In the genomic region with DNA sequence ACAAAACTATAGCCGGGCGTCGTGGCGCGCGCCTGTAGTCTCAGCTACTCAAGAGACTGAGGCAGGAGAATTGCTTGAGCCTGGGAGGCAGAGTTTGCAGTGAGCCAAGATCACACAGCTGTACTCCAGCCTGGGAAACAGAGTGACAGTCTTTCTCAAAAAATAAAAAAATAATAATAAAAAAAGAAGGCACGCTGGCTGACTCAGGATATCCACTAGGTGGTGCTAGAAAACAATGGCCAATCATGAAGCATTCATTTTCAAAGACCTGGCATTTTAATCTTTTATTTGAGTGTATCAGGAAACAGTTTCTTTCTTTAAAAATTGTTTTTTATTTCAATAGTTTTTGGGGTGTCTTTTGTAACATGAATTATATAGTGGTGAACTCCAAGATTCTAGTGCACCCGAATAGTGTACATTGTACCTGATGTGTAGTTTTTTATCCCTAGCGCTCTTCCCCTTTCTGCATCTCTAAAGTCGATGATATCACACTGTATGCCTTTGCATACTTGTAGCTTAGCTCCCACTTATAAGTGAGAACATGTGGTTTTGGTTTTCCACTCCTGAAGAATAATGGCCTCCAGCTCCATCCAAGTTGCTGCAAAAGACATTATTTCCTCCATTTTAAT, we compare ENCODE assay signal across 8 cellular contexts.
DNase-seq lines count a peak whose midpoint lies in the region; ATAC-seq, FAIRE-seq and TF ChIP-seq lines count a peak whose summit lies in the region.

No MANE protein-coding gene starts in this region.

- POLR2A ChIA-PET in GM12878 (lab: Charles Lee) (no interaction called here), HepG2 (lab: Yijun Ruan, JAX) (interaction anchor here (2.0 kb wide), 1 partner anchor 59 kb away, joined by 5 read pairs; no protein-coding TSS in a partner anchor)

- WGBS in GM12878 (ENCODE audit: insufficient coverage, insufficient replicate concordance, low lambda C conversion rate, missing lambda C conversion rate): 67% methylated on average over 10 of the region's 10 CpGs
- 75% methylated on average over 9 of the region's 10 CpGs for WGBS in HepG2 (ENCODE audit: low lambda C conversion rate)

- H3K4me3 ChIP-seq in GM12878 (no peak overlapping the region), HepG2 (replicated peaks in 1 of 3; ENCODE audit: insufficient read depth in 1 of 3, low read depth in 2 of 3, low read length in 3 of 3) (no peak overlapping the region)

- CTCF ChIA-PET in GM12878 (lab: Yijun Ruan, JAX): interaction anchor here (0.6 to 2.6 kb wide), 6 partner anchors 10 to 326 kb away, joined by 3 to 12 read pairs (median 6); no protein-coding TSS in a partner anchor
- CTCF ChIA-PET in HepG2 (lab: Yijun Ruan, JAX; ENCODE audit: low intra/inter-chr PET ratio, low total read pairs): interaction anchor here (1.1 to 1.8 kb wide), 3 partner anchors 68 to 72 kb away, joined by 3 to 8 read pairs (median 3); no protein-coding TSS in a partner anchor

- H3K36me3 ChIP-seq in KOPT-K1 (ENCODE audit: insufficient read depth, low read length) (no peaks in the 10 kb centered on the region), GM12878 (ENCODE audit: control insufficient read depth in 2 of 2, insufficient read depth in 2 of 2, low read length in 1 of 2) (no peaks in the 10 kb centered on the region), HepG2 (replicated peaks in 1 of 2; ENCODE audit: control insufficient read depth in 1 of 2, insufficient read depth in 2 of 2, low read length in 2 of 2) (no peaks in the 10 kb centered on the region)

- H3K4me1 Mint-ChIP-seq in activated T-helper 17 cell treated with anti-CD3 and anti-CD28 coated beads, Interleukin-2, amount 50 U/mL, for 72 hours: peaks cover 5% of the 10 kb centered on the region

- RAD21 ChIA-PET in GM12878 (lab: Charles Lee; ENCODE audit: unreplicated experiment): interaction anchor here (1.6 kb wide), 1 partner anchor 12 kb away, joined by 4 read pairs; no protein-coding TSS in a partner anchor

- H3K4me2 ChIP-seq in GM12878 (ENCODE audit: control insufficient read depth, insufficient read depth) (no peak overlapping the region), HepG2 (ENCODE audit: low read depth, low read length) (no peak overlapping the region)

- peak; percentile 20 for DNase-seq in DMS 273 (lab: John Stamatoyannopoulos, UW; ENCODE audit: unreplicated experiment)
- no peak for DNase-seq in DMS 273 treated with DMSO at 0.1 percent for 48 hours (lab: John Stamatoyannopoulos, UW)
- DNase-seq in GM12878 (ENCODE audit: low read depth, low spot score): no peak
- no peak for DNase-seq in HepG2 (ENCODE audit: low spot score)
- DNase-seq in NCI-H128 (lab: John Stamatoyannopoulos, UW; ENCODE audit: unreplicated experiment): no peak

- H3K27ac ChIP-seq in KOPT-K1 (ENCODE audit: low read depth, low read length, poor library complexity, severe bottlenecking) (peak overlapping the region; percentile 93), GM12878 (ENCODE audit: control insufficient read depth, insufficient read depth) (no peak overlapping the region), HepG2 (ENCODE audit: extremely low read length, insufficient read depth, low read length) (no peak overlapping the region)

- BruUV-seq in GM12878 (replicated peaks; lab: Mats Ljungman, UMichigan) (no TSS peak), HepG2 (replicated peaks; lab: Mats Ljungman, UMichigan) (no TSS peak)

- H3K4me1 ChIP-seq in GM12878 (ENCODE audit: control insufficient read depth, insufficient read depth, low read length): no peaks in the 10 kb centered on the region
- peaks cover 36% of the 10 kb centered on the region for H3K4me1 ChIP-seq in HepG2 (ENCODE audit: insufficient read depth, low read length)

- H3K27ac Mint-ChIP-seq in activated T-helper 17 cell treated with anti-CD3 and anti-CD28 coated beads, Interleukin-2, amount 50 U/mL, for 72 hours: no peak overlapping the region

- H4K20me1 ChIP-seq in GM12878 (ENCODE audit: control insufficient read depth, insufficient read depth) (no peaks in the 10 kb centered on the region), HepG2 (ENCODE audit: insufficient read depth, low read length) (no peaks in the 10 kb centered on the region)

- TF ChIP-seq CTCF in GM12878 (IDR thresholded peaks at IDR 0.05 in 2 of 3, conservative IDR thresholded peaks at IDR 0.05 in 1 of 3; ENCODE audit: control insufficient read depth in 2 of 3, extremely low read depth in 1 of 3, insufficient read depth in 1 of 3, low read depth in 3 of 3, low read length in 3 of 3) (peak; percentile 45 to 58 (median 47); a peak in 5 of 6 replicates), HepG2 (CRISPR knock-in tag; IDR thresholded peaks at IDR 0.05) (peak; percentile 40; the same call in 1 of the 2 replicates)

- H3K79me2 ChIP-seq in GM12878 (ENCODE audit: control insufficient read depth, insufficient read depth, low read length): no peaks in the 10 kb centered on the region
- H3K79me2 ChIP-seq in HepG2 (ENCODE audit: insufficient read depth, low read length): no peaks in the 10 kb centered on the region

- in situ Hi-C loops in GM12878 (cut with MboI) (no loop called here), HepG2 (cut with HindIII; ENCODE audit: extremely low pct_ligation_motif_present, low pct_unique_long_range_greater_than_20kb) (loop anchor here (10.0 kb wide), 1 partner anchor 133 kb away; no protein-coding TSS in a partner anchor)

- H3K9ac ChIP-seq in GM12878 (ENCODE audit: control insufficient read depth, insufficient read depth, low read length) (no peak overlapping the region), HepG2 (ENCODE audit: insufficient read depth, low read depth, low read length) (no peak overlapping the region)

- intact Hi-C loops in GM12878 (cut with micrococcal nuclease; ENCODE audit: unreplicated experiment): no loop called here
- intact Hi-C loops in HepG2 (cut with micrococcal nuclease; ENCODE audit: unreplicated experiment): loop anchor here (5.0 kb wide), 1 partner anchor 50 kb away; no protein-coding TSS in a partner anchor

- TF ChIP-seq EP300 in GM12878 (IDR thresholded peaks at IDR 0.05; ENCODE audit: borderline replicate concordance in 1 of 2, control insufficient read depth in 1 of 2, low read depth in 2 of 2, low read length in 2 of 2): no peak
- TF ChIP-seq EP300 in HepG2 (IDR thresholded peaks at IDR 0.05; ENCODE audit: low read depth in 2 of 2, low read length in 2 of 2): no peak
- no peak for TF ChIP-seq EP300 in HepG2 (CRISPR knock-in tag; IDR thresholded peaks at IDR 0.05; ENCODE audit: borderline replicate concordance)

- no peaks in the 10 kb centered on the region for H3K36me3 Mint-ChIP-seq in activated T-helper 17 cell treated with anti-CD3 and anti-CD28 coated beads, Interleukin-2, amount 50 U/mL, for 72 hours (ENCODE audit: low read depth)

- H2AFZ ChIP-seq in GM12878 (ENCODE audit: control insufficient read depth, low read depth, low read length) (no peak overlapping the region), HepG2 (ENCODE audit: low read length) (no peak overlapping the region)

- H3K9me3 Mint-ChIP-seq in activated T-helper 17 cell treated with anti-CD3 and anti-CD28 coated beads, Interleukin-2, amount 50 U/mL, for 72 hours: no peaks in the 10 kb centered on the region

- SMC1A ChIA-PET in GM12878 (lab: Charles Lee; ENCODE audit: uncharacterized antibody, unreplicated experiment): no interaction called here

- TF ChIP-seq RAD21 in GM12878 (IDR thresholded peaks at IDR 0.05; ENCODE audit: insufficient read depth, low read depth, low read length): peak; percentile 72
- no peak for TF ChIP-seq RAD21 in HepG2 (CRISPR knock-in tag; IDR thresholded peaks at IDR 0.05)

- FAIRE-seq in GM12878 (lab: Jason Lieb, UNC): peak; percentile 23
- peak; percentile 30 for FAIRE-seq in HepG2 (lab: Jason Lieb, UNC)

- ATAC-seq in GM12878 (peak; percentile 39; the same call in 1 of the 3 replicates), HepG2 (no peak), HG03280 (IDR thresholded peaks at IDR 0.05; ENCODE audit: unreplicated experiment) (no peak)
- ATAC-seq in activated T-helper 17 cell treated with anti-CD3 and anti-CD28 coated beads, Interleukin-2, amount 50 U/mL, for 72 hours (replicated peaks): no peak

- no peak for TF ChIP-seq POLR2A in GM12878 (IDR thresholded peaks at IDR 0.05; ENCODE audit: low read depth, low read length)
- TF ChIP-seq POLR2A in HepG2 (IDR thresholded peaks at IDR 0.05; ENCODE audit: insufficient read depth in 1 of 2, low read depth in 2 of 2, low read length in 2 of 2): no peak

- no peaks in the 10 kb centered on the region for H3K9me3 ChIP-seq in KOPT-K1 (ENCODE audit: insufficient read depth, low read length, poor library complexity, severe bottlenecking)
- H3K9me3 ChIP-seq in GM12878 (replicated peaks; ENCODE audit: control insufficient read depth, insufficient read depth, low read length): no peaks in the 10 kb centered on the region
- no peaks in the 10 kb centered on the region for H3K9me3 ChIP-seq in HepG2 (ENCODE audit: low read length)

- H3K4me3 Mint-ChIP-seq in activated T-helper 17 cell treated with anti-CD3 and anti-CD28 coated beads, Interleukin-2, amount 50 U/mL, for 72 hours: no peak overlapping the region

- H3K27me3 Mint-ChIP-seq in activated T-helper 17 cell treated with anti-CD3 and anti-CD28 coated beads, Interleukin-2, amount 50 U/mL, for 72 hours: peaks cover 18% of the 10 kb centered on the region

- H3K27me3 ChIP-seq in GM12878 (replicated peaks in 1 of 2; ENCODE audit: control insufficient read depth in 2 of 2, insufficient read depth in 2 of 2, low read length in 1 of 2) (peaks cover 0 to 2% of the 10 kb centered on the region in 2 experiments; a peak in 1 of 4 replicates), HepG2 (ENCODE audit: control insufficient read depth in 1 of 2, insufficient read depth in 2 of 2, low read length in 2 of 2) (peaks cover 0 to 6% of the 10 kb centered on the region in 2 experiments; a peak in 2 of 5 replicates)

TF ChIP-seq in GM12878, 131 proteins besides CTCF, POLR2A, EP300 and RAD21:
- TF ChIP-seq YY1 (IDR thresholded peaks at IDR 0.05; ENCODE audit: low read depth, low read length) (0 out of 2 replicates have a peak, but pooled peaks have one; percentile 30), SMC3 (IDR thresholded peaks at IDR 0.05; ENCODE audit: borderline replicate concordance, low read length) (peak; percentile 21; the same call in 1 of the 2 replicates), FOXK2 (IDR thresholded peaks at IDR 0.05) (no peak)

TF ChIP-seq in HepG2, 621 proteins besides CTCF, POLR2A, EP300 and RAD21:
- TF ChIP-seq STAG1 (CRISPR knock-in tag; IDR thresholded peaks at IDR 0.05) (peak; percentile 39; the same call in 1 of the 2 replicates), HMG20B (CRISPR knock-in tag; conservative IDR thresholded peaks at IDR 0.05) (no peak), RXRA (CRISPR knock-in tag; IDR thresholded peaks at IDR 0.05) (no peak), SMC3 (IDR thresholded peaks at IDR 0.05; ENCODE audit: low read length) (peak; percentile 34)
TF ChIP-seq in HepG2: peak in this region for 2.
